14 cellular contexts compared by ENCODE assay signal in the genomic region with DNA sequence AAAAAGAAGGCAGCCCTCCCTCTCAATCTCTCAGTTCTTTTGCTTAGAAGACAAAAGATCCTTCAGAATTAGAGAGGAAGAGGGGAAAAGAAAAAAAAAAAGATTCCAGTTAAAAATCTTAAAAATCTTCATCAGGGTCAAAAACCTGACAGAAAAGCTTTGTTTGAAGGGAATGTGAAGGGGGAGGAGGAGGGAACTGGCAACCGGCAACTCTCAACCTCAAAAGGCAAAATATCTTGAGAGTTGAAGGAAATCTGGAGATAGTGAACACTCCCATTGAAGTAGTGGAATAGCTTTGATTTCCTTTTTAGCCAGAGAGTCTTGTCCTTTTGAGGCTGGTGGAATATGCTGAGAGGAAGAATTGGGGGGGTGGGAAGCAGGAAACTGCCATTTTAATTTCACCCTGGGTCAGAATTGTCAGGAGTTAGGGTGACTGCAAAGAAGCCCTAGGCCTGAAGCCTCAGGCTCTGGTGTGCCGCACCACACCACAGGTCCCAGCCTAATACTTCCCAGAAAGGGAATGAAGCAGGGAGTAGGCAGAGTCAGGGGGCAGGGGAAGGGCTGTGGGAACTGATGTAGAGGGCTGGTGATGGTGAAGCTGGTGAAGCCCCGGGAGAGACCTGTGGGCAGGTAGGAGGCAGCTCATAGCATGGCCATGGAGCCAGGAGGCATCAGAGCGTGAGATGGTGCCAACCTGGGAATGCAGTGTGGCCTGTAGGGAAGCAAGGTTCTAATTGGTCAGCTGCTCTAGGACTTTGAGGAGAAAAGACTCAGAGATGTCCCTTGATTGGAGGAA. TPM values are rescaled to one million over a fixed set of nuclear protein-coding genes. Genes with fewer than 3 reads are reported as not detected.
DNase-seq lines count a peak whose midpoint lies in the region; ATAC-seq, FAIRE-seq and TF ChIP-seq lines count a peak whose summit lies in the region.
"Had no signal": no experiment of that assay in that cellular context is flagged by ENCODE, and none has a peak within 500 bp of the region (broad histone marks: within the 10 kb centered on the region; RNA-seq: fewer than 3 reads in every experiment).

No MANE protein-coding gene starts in this region.

- peaks cover 3% of the 10 kb centered on the region for H3K36me3 ChIP-seq in brain microvascular endothelial cell (replicated peaks)
- H3K36me3 ChIP-seq in right lobe of liver, result no peaks in the 10 kb centered on the region
- H3K36me3 ChIP-seq in spleen, result no peaks in the 10 kb centered on the region

- H3K36me3 Mint-ChIP-seq in HFFc6 (ENCODE audit: low read depth), result peaks cover 23% of the 10 kb centered on the region
- no peaks in the 10 kb centered on the region for H3K36me3 Mint-ChIP-seq in activated naive CD8-positive, alpha-beta T cell treated with anti-CD3 and anti-CD28 coated beads for 36 hours

- WGBS in right lobe of liver (ENCODE audit: insufficient coverage, low coverage, low lambda C conversion rate, missing lambda C conversion rate), result 84% methylated on average over 3 of the region's 4 CpGs
- WGBS in spleen, 5 donors, result 80 to 87% (median 85%) methylated on average over 4 of the region's 4 CpGs

- H3K4me1 ChIP-seq in right lobe of liver (peaks cover 0 to 11% (median 0%) of the 10 kb centered on the region in 4 donors), spleen (peaks cover 2 to 80% (median 36%) of the 10 kb centered on the region in 6 donors)

- intact Hi-C loops in right lobe of liver (cut with DNase I), result no loop called here
- intact Hi-C loops in spleen (cut with DNase I; ENCODE audit: low total_unique reads), result no loop called here

- H3K4me3 Mint-ChIP-seq in HFFc6, result peak overlapping the region; percentile 84
- H3K4me3 Mint-ChIP-seq in activated naive CD8-positive, alpha-beta T cell treated with anti-CD3 and anti-CD28 coated beads for 36 hours, result no peak overlapping the region
- H3K4me3 Mint-ChIP-seq: activated T-helper 1 cell treated with anti-CD3 and anti-CD28 coated beads, Interleukin-12 subunit alpha, Interleukin-12 subunit beta, Interleukin-2, Interleukin-4 antibody, amounts not matched to agents 30 ng/mL and 10 ng/mL and 1 ng/mL, durations not matched to agents 14 hours and 24 hours and 36 hours had no signal

- no peak overlapping the region for H3K4me3 ChIP-seq in brain microvascular endothelial cell (ENCODE audit: low read depth, low read length)
- no peak overlapping the region for H3K4me3 ChIP-seq in right lobe of liver
- no peak overlapping the region for H3K4me3 ChIP-seq in spleen
- H3K4me3 ChIP-seq: dorsolateral prefrontal cortex had no signal

- DNase-seq in HFFc6, result no peak
- DNase-seq in brain microvascular endothelial cell, result no peak
- no peak for DNase-seq in right lobe of liver
- DNase-seq in spleen, result no peak
- no peak for DNase-seq in HTR-8/SVneo (ENCODE audit: insufficient read length, low spot score)
- DNase-seq in activated naive CD8-positive, alpha-beta T cell treated with anti-CD3 and anti-CD28 coated beads for 36 hours, result no peak
- DNase-seq in mucosa of gallbladder (ENCODE audit: low spot score), result no peak
- DNase-seq in NCI-H2029 (lab: John Stamatoyannopoulos, UW), result no peak
- DNase-seq: dorsolateral prefrontal cortex; kidney glomerular epithelial cell; NCI-H1048; NK-92 treated with Interleukin-12 subunit alpha and Interleukin-12 subunit beta, amount 100 ng/mL, for 24 hours had no signal

- H3K27me3 Mint-ChIP-seq in HFFc6 (ENCODE audit: insufficient read depth), result peaks cover 4% of the 10 kb centered on the region
- H3K27me3 Mint-ChIP-seq in activated naive CD8-positive, alpha-beta T cell treated with anti-CD3 and anti-CD28 coated beads for 36 hours, result peaks cover 7% of the 10 kb centered on the region

- H3K27me3 ChIP-seq in brain microvascular endothelial cell (replicated peaks) (no peaks in the 10 kb centered on the region), right lobe of liver (no peaks in the 10 kb centered on the region), spleen (replicated peaks in 1 of 7) (peaks cover 0 to 6% (median 0%) of the 10 kb centered on the region in 7 donors)

- ATAC-seq in right lobe of liver, result no peak

- no peak for FAIRE-seq in HTR-8/SVneo (lab: Jason Lieb, UNC)
- FAIRE-seq: GM18507 had no signal

- H3K9me3 ChIP-seq in right lobe of liver (no peaks in the 10 kb centered on the region), spleen (no peaks in the 10 kb centered on the region)

- peaks cover 100% of the 10 kb centered on the region for H3K4me1 Mint-ChIP-seq in HFFc6 (ENCODE audit: low read depth)
- no peaks in the 10 kb centered on the region for H3K4me1 Mint-ChIP-seq in activated naive CD8-positive, alpha-beta T cell treated with anti-CD3 and anti-CD28 coated beads for 36 hours

- H3K27ac ChIP-seq in brain microvascular endothelial cell (peak overlapping the region; percentile 96), right lobe of liver (peak overlapping the region in 2 of 3 donors; percentile 2 to 39), spleen (peak overlapping the region in 7 of 8 donors; percentile 5 to 74 (median 67))

- in situ Hi-C loops in brain microvascular endothelial cell (cut with HindIII; ENCODE audit: low pct_ligation_motif_present, low sequenced_read_pairs), result no loop called here

- TF ChIP-seq POLR2A in right lobe of liver (IDR thresholded peaks at IDR 0.05), result no peak
- no peak for TF ChIP-seq POLR2A in spleen (IDR thresholded peaks at IDR 0.05)

- no peak for TF ChIP-seq CTCF in HFFc6 (IDR thresholded peaks at IDR 0.05)
- TF ChIP-seq CTCF in brain microvascular endothelial cell (IDR thresholded peaks at IDR 0.05; ENCODE audit: low read depth, low read length, missing control alignments), result no peak
- TF ChIP-seq CTCF in right lobe of liver (IDR thresholded peaks at IDR 0.05), result no peak
- no peak for TF ChIP-seq CTCF in spleen (IDR thresholded peaks at IDR 0.05 in 8 of 11, conservative IDR thresholded peaks at IDR 0.05 in 3 of 11)

- no peaks in the 10 kb centered on the region for H3K9me3 Mint-ChIP-seq in HFFc6
- H3K9me3 Mint-ChIP-seq in activated naive CD8-positive, alpha-beta T cell treated with anti-CD3 and anti-CD28 coated beads for 36 hours, result no peaks in the 10 kb centered on the region
- H3K9me3 Mint-ChIP-seq: activated T-helper 1 cell treated with anti-CD3 and anti-CD28 coated beads, Interleukin-12 subunit alpha, Interleukin-12 subunit beta, Interleukin-2, Interleukin-4 antibody, amounts not matched to agents 30 ng/mL and 10 ng/mL and 1 ng/mL, durations not matched to agents 14 hours and 24 hours and 36 hours had no signal

- peak overlapping the region; percentile 96 for H3K27ac Mint-ChIP-seq in HFFc6
- no peak overlapping the region for H3K27ac Mint-ChIP-seq in activated naive CD8-positive, alpha-beta T cell treated with anti-CD3 and anti-CD28 coated beads for 36 hours
- H3K27ac Mint-ChIP-seq: activated T-helper 1 cell treated with anti-CD3 and anti-CD28 coated beads, Interleukin-12 subunit alpha, Interleukin-12 subunit beta, Interleukin-2, Interleukin-4 antibody, amounts not matched to agents 30 ng/mL and 10 ng/mL and 1 ng/mL, durations not matched to agents 14 hours and 24 hours and 36 hours had no signal

RNA-seq across cellular contexts. Expression of a gene that starts 24.6 kb away (rescaled TPM):
- 100 to 1,000 TPM in 5 of 6 experiments, 10 to 100 TPM in 1; 99.5 to 121 (median 107) TPM for total RNA-seq in HFFc6 (2021; fragmentation: NEBNext Ultra II Directional; extraction: Animal tissue kit (Norgen Biotek cat#: 25700))
- 1 to 10 TPM; 1.1 to 4.9 (median 2.9) TPM for total RNA-seq in right lobe of liver
- total RNA-seq in spleen, result 10 to 100 TPM; 14.0 to 50.9 (median 24.5) TPM
- polyA plus RNA-seq in spleen, result 1 to 10 TPM; 1.4 to 3.9 (median 1.7) TPM
- under 1 TPM; 0.10 to 0.16 TPM for total RNA-seq in activated naive CD8-positive, alpha-beta T cell treated with anti-CD3 and anti-CD28 coated beads for 36 hours
- total RNA-seq in mucosa of gallbladder, result 26.8 TPM
- total RNA-seq: activated T-helper 1 cell treated with anti-CD3 and anti-CD28 coated beads, Interleukin-12 subunit alpha, Interleukin-12 subunit beta, Interleukin-2, Interleukin-4 antibody, amounts not matched to agents 30 ng/mL and 10 ng/mL and 1 ng/mL, durations not matched to agents 14 hours and 24 hours and 36 hours had no signal

Comparison
In these comparisons a context has a peak if more than half of its experiments do, and no peak if none do; other contexts are left out.
1. H3K27ac ChIP-seq: peak in every context shown above with its lines; median percentile 96 in brain microvascular endothelial cell; 67 in spleen; 20 in right lobe of liver.